In genomic region chr5:116130471-116130870, GRCh38 we compare ENCODE assay signal across 21 cellular contexts. TPM values are rescaled to one million over a fixed set of nuclear protein-coding genes. Genes with fewer than 3 reads are reported as not detected.
DNase-seq lines count a peak whose midpoint lies in the region; FAIRE-seq and TF ChIP-seq lines count a peak whose summit lies in the region.
"Had no signal": no experiment of that assay in that cellular context is flagged by ENCODE, and none has a peak within 500 bp of the region (broad histone marks: within the 10 kb centered on the region; RNA-seq: fewer than 3 reads in every experiment).

No MANE protein-coding gene starts in this region.

- H3K36me3 Mint-ChIP-seq in astrocyte (ENCODE audit: low read depth, unreplicated experiment): peaks cover 6% of the 10 kb centered on the region

- DNase-seq in ACHN: peak; percentile 15
- peak; percentile 50 for DNase-seq in HS-5 (ENCODE audit: low read depth)
- DNase-seq in astrocyte (ENCODE audit: low read depth): peak; percentile 76
- peak; percentile 11 for DNase-seq in fibroblast of villous mesenchyme (ENCODE audit: low read depth)
- no peak for DNase-seq in HT-29 (ENCODE audit: low spot score)
- DNase-seq in SK-N-DZ (ENCODE audit: low spot score): no peak
- DNase-seq in OCI-LY7 (ENCODE audit: low spot score): no peak
- no peak for DNase-seq in pons (ENCODE audit: low spot score)
- DNase-seq: activated CD4-positive, CD25-positive, alpha-beta regulatory T cell treated with anti-CD3 and anti-CD28 coated beads, Interleukin-2, amount 50 U/mL, for 72 hours; activated effector memory CD4-positive, alpha-beta T cell treated with anti-CD3 and anti-CD28 coated beads, Interleukin-2, amount 50 U/mL, for 16 hours; left colon; mucosa of descending colon; NCI-H1694 treated with DMSO at 0.1 percent for 48 hours; occipital lobe; right lobe of liver; SHP77 treated with DMSO at 0.1 percent for 48 hours; stimulated activated CD4-positive, alpha-beta T cell treated with anti-CD3 and anti-CD28 coated beads, Interleukin-2, amount 100 ng/mL, for 24 hours had no signal

- H3K4me1 ChIP-seq in astrocyte (ENCODE audit: insufficient read depth, low read length): peaks cover 3% of the 10 kb centered on the region
- no peaks in the 10 kb centered on the region for H3K4me1 ChIP-seq in OCI-LY7 (ENCODE audit: insufficient read depth, low read length, poor library complexity, severe bottlenecking)
- H3K4me1 ChIP-seq: A549, ascending aorta, right lobe of liver had no signal

- no peaks in the 10 kb centered on the region for H3K27me3 Mint-ChIP-seq in astrocyte (ENCODE audit: low read depth, unreplicated experiment)

- H3K9me3 ChIP-seq in astrocyte (ENCODE audit: insufficient read depth, low read depth, low read length) (no peaks in the 10 kb centered on the region), OCI-LY7 (ENCODE audit: low read length) (no peaks in the 10 kb centered on the region)
- H3K9me3 ChIP-seq: A549, esophagus muscularis mucosa, mucosa of descending colon, right lobe of liver had no signal

- H3K9ac ChIP-seq in astrocyte (ENCODE audit: low read length): peak overlapping the region; percentile 34

- H3K36me3 ChIP-seq in astrocyte (ENCODE audit: insufficient read depth, low read length): no peaks in the 10 kb centered on the region
- no peaks in the 10 kb centered on the region for H3K36me3 ChIP-seq in OCI-LY7 (ENCODE audit: insufficient read depth, low read length)
- H3K36me3 ChIP-seq: ascending aorta, right lobe of liver had no signal

- peaks cover 21% of the 10 kb centered on the region for H3K4me1 Mint-ChIP-seq in astrocyte (ENCODE audit: low read depth, unreplicated experiment)

- CTCF ChIA-PET in OCI-LY7 (lab: Charles Lee; ENCODE audit: unreplicated experiment): no interaction called here

- no peak overlapping the region for H3K4me3 Mint-ChIP-seq in astrocyte (ENCODE audit: unreplicated experiment)

- in situ Hi-C loops in ACHN (cut with HindIII; ENCODE audit: low pct_ligation_motif_present, low pct_unique_long_range_greater_than_20kb, low sequenced_read_pairs): no loop called here

- H3K9me2 ChIP-seq in OCI-LY7 (ENCODE audit: insufficient read depth, low read length): no peaks in the 10 kb centered on the region

- H2AFZ ChIP-seq in astrocyte (ENCODE audit: low read depth, low read length) (no peak overlapping the region), OCI-LY7 (ENCODE audit: low read length) (no peak overlapping the region)

- BruUV-seq in OCI-LY7 (replicated peaks; lab: Mats Ljungman, UMichigan): no TSS peak

- FAIRE-seq in astrocyte (lab: Jason Lieb, UNC): peak; percentile 29
- FAIRE-seq: A549, urothelium cell line had no signal

- no peaks in the 10 kb centered on the region for H3K79me2 ChIP-seq in astrocyte (ENCODE audit: insufficient read depth, low read length)
- no peaks in the 10 kb centered on the region for H3K79me2 ChIP-seq in OCI-LY7 (ENCODE audit: insufficient read depth, low read depth, low read length)

- H3K27me3 ChIP-seq in astrocyte (ENCODE audit: insufficient read depth, low read length): no peaks in the 10 kb centered on the region
- H3K27me3 ChIP-seq: ascending aorta, esophagus muscularis mucosa, right lobe of liver had no signal

- H3K4me2 ChIP-seq in astrocyte (ENCODE audit: low read length) (peak overlapping the region; percentile 64), OCI-LY7 (ENCODE audit: low read length) (no peak overlapping the region)
- H3K4me2 ChIP-seq: A549 had no signal

- H3K9me3 Mint-ChIP-seq in astrocyte (ENCODE audit: unreplicated experiment): peaks cover 7% of the 10 kb centered on the region

- H3K27ac ChIP-seq in astrocyte (ENCODE audit: low read depth, low read length) (peak overlapping the region; percentile 46), OCI-LY7 (ENCODE audit: low read depth, low read length, poor library complexity, severe bottlenecking) (no peak overlapping the region)
- H3K27ac ChIP-seq: A549, ascending aorta, esophagus muscularis mucosa, right lobe of liver had no signal

- no peaks in the 10 kb centered on the region for H4K20me1 ChIP-seq in astrocyte (ENCODE audit: insufficient read depth, low read length)
- H4K20me1 ChIP-seq in OCI-LY7 (ENCODE audit: insufficient read depth, low read length): no peaks in the 10 kb centered on the region

- H3K4me3 ChIP-seq in astrocyte (ENCODE audit: insufficient read depth, low read depth, low read length) (no peak overlapping the region), fibroblast of villous mesenchyme (ENCODE audit: low read depth, low read length) (no peak overlapping the region), OCI-LY7 (ENCODE audit: low read depth, low read length, poor library complexity, severe bottlenecking) (no peak overlapping the region)
- H3K4me3 ChIP-seq: A549, ascending aorta, esophagus muscularis mucosa, mucosa of descending colon, right lobe of liver had no signal

- POLR2A ChIA-PET in OCI-LY7 (lab: Charles Lee): no interaction called here

- TF ChIP-seq CTCF in astrocyte (IDR thresholded peaks at IDR 0.05; ENCODE audit: insufficient read depth, low read depth, low read length): no peak
- TF ChIP-seq CTCF in fibroblast of villous mesenchyme (IDR thresholded peaks at IDR 0.05; ENCODE audit: insufficient read depth, low read depth, low read length): no peak
- no peak for TF ChIP-seq CTCF in OCI-LY7 (conservative IDR thresholded peaks at IDR 0.05; ENCODE audit: low read length)

- peak overlapping the region; percentile 85 for H3K27ac Mint-ChIP-seq in astrocyte (ENCODE audit: unreplicated experiment)

- intact Hi-C loops in OCI-LY7 (cut with micrococcal nuclease; ENCODE audit: unreplicated experiment): no loop called here

RNA-seq across cellular contexts. Expression of gene COMMD10, which starts 45.6 kb away (rescaled TPM):
- total RNA-seq in astrocyte (18.1 and 18.4 TPM in 2 replicates), fibroblast of villous mesenchyme (26.4 and 38.9 TPM in 2 replicates), OCI-LY7 (2022) (11.7 and 15.0 TPM in 2 replicates)
- total RNA-seq in HT-29 (2014; rRNA removed; shearing (Covaris generic)): 9.7 and 10.9 TPM in 2 replicates
- polyA plus RNA-seq in SK-N-DZ (2014; cell fraction: cytosol; rRNA removed): 37.4 and 42.6 TPM in 2 replicates
- polyA plus RNA-seq in SK-N-DZ (2014; cell fraction: nucleus; rRNA removed): 19.1 and 31.7 TPM in 2 replicates
- total RNA-seq in OCI-LY7 (2014; rRNA removed; shearing (Covaris generic)): 11.0 and 15.7 TPM in 2 replicates

Comparison
In these comparisons a context has a peak if more than half of its experiments do, and no peak if none do; other contexts are left out.
1. DNase-seq: peak in ACHN (single experiment), HS-5 (single experiment), astrocyte (single experiment) and fibroblast of villous mesenchyme (single experiment); none in HT-29 (single experiment), SK-N-DZ (single experiment), OCI-LY7 (single experiment) and pons (single experiment).